Comparison of ENCODE assay signal across 1 cellular context in the genomic region with DNA sequence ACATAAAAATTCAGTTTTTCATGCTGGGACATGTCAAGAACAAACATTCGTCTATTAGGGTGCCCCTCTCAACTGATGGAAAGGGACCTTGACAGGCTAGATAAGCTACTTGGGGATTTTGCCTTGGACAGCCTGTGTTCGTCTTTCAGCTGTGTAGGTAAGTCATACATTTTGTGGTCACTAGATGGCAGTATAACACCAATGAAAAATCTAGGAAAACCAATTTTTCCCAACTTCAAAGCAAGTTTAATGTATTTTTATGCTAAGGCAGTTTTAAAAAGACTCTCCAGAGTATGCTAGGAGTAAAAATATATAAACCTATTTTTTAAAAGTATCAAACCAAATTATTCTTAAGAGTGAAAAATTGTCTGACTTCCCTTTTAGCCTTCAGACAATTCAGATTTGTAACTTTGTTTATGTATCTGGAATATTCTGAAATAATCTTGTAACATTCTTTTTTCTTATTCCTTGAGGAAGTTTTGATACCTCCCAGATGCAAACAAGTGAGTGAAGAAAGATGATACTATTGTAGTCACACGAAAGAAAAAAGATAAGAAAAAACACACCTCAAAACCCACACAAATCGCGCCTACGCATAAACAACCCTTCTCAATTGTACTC.
TF ChIP-seq lines count a peak whose summit lies in the region.

No MANE protein-coding gene starts in this region.

TF ChIP-seq in HCT116, 20 proteins besides CTCF, POLR2A, EP300 and RAD21 (continued from another document):
- TF ChIP-seq ATF3 (IDR thresholded peaks at IDR 0.05): no peak
- no peak for TF ChIP-seq ELF1 (IDR thresholded peaks at IDR 0.05; ENCODE audit: borderline replicate concordance, low read depth)
- no peak for TF ChIP-seq FOSL1 (IDR thresholded peaks at IDR 0.05; ENCODE audit: low read depth)
- TF ChIP-seq MAX (IDR thresholded peaks at IDR 0.05): no peak
- TF ChIP-seq EZH2 (IDR thresholded peaks at IDR 0.05): no peak
- TF ChIP-seq ZBTB33 (IDR thresholded peaks at IDR 0.05; ENCODE audit: extremely low read depth, insufficient replicate concordance, low read length): no peak
- no peak for TF ChIP-seq SIN3A (IDR thresholded peaks at IDR 0.05; ENCODE audit: low read depth)
- TF ChIP-seq EZH2phosphoT487 (IDR thresholded peaks at IDR 0.05; ENCODE audit: borderline replicate concordance): no peak
- no peak for TF ChIP-seq SRF (IDR thresholded peaks at IDR 0.05; ENCODE audit: low read depth)
